Comparison of ENCODE assay signal across 8 cellular contexts in the genomic region with DNA sequence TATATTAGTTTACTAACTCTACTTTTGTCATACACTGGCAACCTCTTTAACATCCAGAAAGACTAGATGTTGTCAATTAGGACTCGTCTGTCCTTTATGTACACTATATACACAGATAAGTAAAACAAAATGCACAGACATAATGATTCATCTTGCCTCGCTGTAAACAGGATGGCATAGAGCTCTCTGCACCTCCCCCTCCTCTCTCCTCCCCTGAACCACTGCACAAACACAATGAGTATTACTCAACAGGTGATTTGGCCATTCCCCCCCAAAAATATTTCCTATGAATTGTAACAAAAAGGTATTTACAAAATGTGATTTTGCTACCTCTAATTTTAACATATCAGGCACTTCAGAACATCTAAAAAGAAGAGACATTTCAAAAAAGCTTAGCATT.
DNase-seq lines count a peak whose midpoint lies in the region; ATAC-seq and TF ChIP-seq lines count a peak whose summit lies in the region.
"Not testable (repeated sequence)": the region's sequence is repeated elsewhere in the genome, so short reads cannot be mapped to it uniquely, and the experiment has no call there.

No MANE protein-coding gene starts in this region.

- peaks cover 49% of the 10 kb centered on the region for H3K36me3 Mint-ChIP-seq in CD4-positive, alpha-beta T cell (ENCODE audit: low read depth)
- not testable (repeated sequence) for H3K36me3 Mint-ChIP-seq in IgD-negative memory B cell; T-helper 17 cell (ENCODE audit: low read depth)

- H3K4me3 Mint-ChIP-seq in CD4-positive, alpha-beta T cell: peak overlapping the region; percentile 98
- H3K4me3 Mint-ChIP-seq in IgD-negative memory B cell (peak overlapping the region; percentile 86 to 97 (median 95)), T-helper 17 cell (peak overlapping the region; percentile 93)

- H3K27ac Mint-ChIP-seq in CD4-positive, alpha-beta T cell: peak overlapping the region; percentile 94
- peak overlapping the region in 1 of 3 donors; percentile 87 for H3K27ac Mint-ChIP-seq in IgD-negative memory B cell
- H3K27ac Mint-ChIP-seq in T-helper 17 cell: peak overlapping the region; percentile 93

- H3K79me2 ChIP-seq in osteoblast (ENCODE audit: insufficient read depth, low read length): peaks cover 58% of the 10 kb centered on the region

- not testable (repeated sequence) for H3K27ac ChIP-seq in CD4-positive, alpha-beta T cell (ENCODE audit: low read depth, low read length); osteoblast (ENCODE audit: low read depth, low read length)
- H3K27ac ChIP-seq in ascending aorta: peak overlapping the region in 1 of 2 donors; percentile 99
- peak overlapping the region in 1 of 2 donors; percentile 98 for H3K27ac ChIP-seq in testis

- H3K4me3 ChIP-seq in ascending aorta: peak overlapping the region; percentile 73 to 99
- H3K4me3 ChIP-seq in epithelial cell of esophagus (ENCODE audit: low read length): peak overlapping the region; percentile 47
- H3K4me3 ChIP-seq in kidney epithelial cell (ENCODE audit: low read depth, low read length): peak overlapping the region; percentile 39
- H3K4me3 ChIP-seq in osteoblast (ENCODE audit: insufficient read depth, low read length): peak overlapping the region; percentile 93
- peak overlapping the region; percentile 100 for H3K4me3 ChIP-seq in testis

- POLR2A ChIA-PET in CD4-positive, alpha-beta T cell (lab: Charles Lee): interaction anchor here (1.1 to 2.9 kb wide), 3 partner anchors 15 to 307 kb away, joined by 4 to 28 read pairs (median 7); a partner anchor contains a TSS

- CTCF ChIA-PET in CD4-positive, alpha-beta T cell (lab: Charles Lee): not testable (repeated sequence)

- TF ChIP-seq POLR2A in testis (IDR thresholded peaks at IDR 0.05): not testable (repeated sequence)

- H3K27me3 Mint-ChIP-seq in CD4-positive, alpha-beta T cell; IgD-negative memory B cell; T-helper 17 cell: not testable (repeated sequence)

- ATAC-seq in CD4-positive, alpha-beta T cell (ENCODE audit: poor library complexity); T-helper 17 cell: not testable (repeated sequence)

- not testable (repeated sequence) for DNase-seq in CD4-positive, alpha-beta T cell; T-helper 17 cell; ascending aorta (ENCODE audit: low spot score in 2 of 2); kidney epithelial cell (ENCODE audit: low read depth); osteoblast (ENCODE audit: insufficient read length, low spot score, missing footprints); testis
- peak; percentile 36 for DNase-seq in epithelial cell of esophagus (ENCODE audit: low read depth)

- intact Hi-C loops in CD4-positive, alpha-beta T cell (cut with DNase I, micrococcal nuclease): loop anchor here in 1 of 2 experiments (5.0 kb wide), 1 partner anchor 637 kb away; a partner anchor contains a TSS
- intact Hi-C loops in ascending aorta (cut with DNase I); testis (cut with DNase I; ENCODE audit: low total_unique reads): not testable (repeated sequence)

- H3K9me3 Mint-ChIP-seq in CD4-positive, alpha-beta T cell; IgD-negative memory B cell: not testable (repeated sequence)

- H3K9me3 ChIP-seq in CD4-positive, alpha-beta T cell (ENCODE audit: control insufficient read depth, low read length); T-helper 17 cell (ENCODE audit: control insufficient read depth, low read length, poor library complexity, severe bottlenecking); ascending aorta; osteoblast (ENCODE audit: low read depth, low read length); testis: not testable (repeated sequence)

- not testable (repeated sequence) for H2AFZ ChIP-seq in osteoblast (ENCODE audit: low read length)

- TF ChIP-seq CTCF in CD4-positive, alpha-beta T cell (IDR thresholded peaks at IDR 0.05); ascending aorta (IDR thresholded peaks at IDR 0.05); epithelial cell of esophagus (IDR thresholded peaks at IDR 0.05; ENCODE audit: insufficient read depth, low read depth, low read length, missing control alignments); kidney epithelial cell (IDR thresholded peaks at IDR 0.05; ENCODE audit: insufficient read depth, low read length, poor library complexity, severe bottlenecking); osteoblast (IDR thresholded peaks at IDR 0.05; ENCODE audit: extremely low read depth, low read depth, low read length); testis (IDR thresholded peaks at IDR 0.05): not testable (repeated sequence)

- H4K20me1 ChIP-seq in osteoblast (ENCODE audit: insufficient read depth, low read length): peaks cover 31% of the 10 kb centered on the region

- 2 to 5% methylated on average over 2 of the region's 2 CpGs for WGBS in testis, 2 donors

- H3K36me3 ChIP-seq in ascending aorta; kidney epithelial cell (ENCODE audit: control insufficient read depth, insufficient read depth, low read length); osteoblast (ENCODE audit: insufficient read depth, low read length); testis (ENCODE audit: low read depth, missing control alignments): not testable (repeated sequence)

- not testable (repeated sequence) for H3K27me3 ChIP-seq in CD4-positive, alpha-beta T cell (ENCODE audit: control insufficient read depth, insufficient read depth, low read length); ascending aorta; kidney epithelial cell (ENCODE audit: control insufficient read depth, insufficient read depth, low read length); osteoblast (ENCODE audit: insufficient read depth, low read length); testis

- H3K4me1 Mint-ChIP-seq in CD4-positive, alpha-beta T cell (ENCODE audit: low read depth): peaks cover 61% of the 10 kb centered on the region
- H3K4me1 Mint-ChIP-seq in IgD-negative memory B cell (peaks cover 32 to 40% (median 38%) of the 10 kb centered on the region in 3 donors), T-helper 17 cell (peaks cover 47% of the 10 kb centered on the region)

- H3K4me1 ChIP-seq in ascending aorta: peaks cover 0 to 11% of the 10 kb centered on the region in 2 donors
- peaks cover 14% of the 10 kb centered on the region for H3K4me1 ChIP-seq in osteoblast (ENCODE audit: insufficient read depth, low read length)
- not testable (repeated sequence) for H3K4me1 ChIP-seq in testis

- H3K4me2 ChIP-seq in osteoblast (ENCODE audit: insufficient read depth, low read length): peak overlapping the region; percentile 81

Comparison
In these comparisons a context has a peak if more than half of its experiments do, and no peak if none do; other contexts are left out.
1. H3K4me3 ChIP-seq: peak in every context shown above with its lines; median percentile 100 in testis; 93 in osteoblast; 86 in ascending aorta; 47 in epithelial cell of esophagus; 39 in kidney epithelial cell.